Comparison of ENCODE assay signal across 8 cellular contexts in genomic region chr11:9461760-9462134, GRCh38. TPM values are rescaled to one million over a fixed set of nuclear protein-coding genes. Genes with fewer than 3 reads are reported as not detected.
A peak's percentile ranks its signal among the peaks of the same experiment; 100 is the strongest.
DNase-seq lines count a peak whose midpoint lies in the region; ATAC-seq and TF ChIP-seq lines count a peak whose summit lies in the region.

No MANE protein-coding gene starts in this region.

- H3K27me3 Mint-ChIP-seq in WTC11 (ENCODE audit: low read depth) = no peaks in the 10 kb centered on the region

- H3K4me1 Mint-ChIP-seq in WTC11 = peaks cover 18% of the 10 kb centered on the region

- peak overlapping the region; percentile 98 for H3K4me3 Mint-ChIP-seq in WTC11

- ATAC-seq in WTC11 (no peak), HG03571 (IDR thresholded peaks at IDR 0.05; ENCODE audit: unreplicated experiment) (no peak)

- POLR2A ChIA-PET in WTC11 (lab: Charles Lee) = interaction anchor here (0.5 to 2.6 kb wide), 5 partner anchors 10 to 197 kb away, joined by 3 to 22 read pairs (median 8); partner anchors contain the start of genes DENND5A and IPO7

- peaks cover 8% of the 10 kb centered on the region for H3K4me1 ChIP-seq in rectal smooth muscle tissue (ENCODE audit: control insufficient read depth, insufficient read depth, low read length)

- H3K4me3 ChIP-seq in AG10803 (ENCODE audit: low read length) (peak overlapping the region; percentile 69), rectal smooth muscle tissue (ENCODE audit: low read length) (peak overlapping the region; percentile 84)

- no peaks in the 10 kb centered on the region for H3K36me3 ChIP-seq in rectal smooth muscle tissue (ENCODE audit: control insufficient read depth, insufficient read depth, low read length)

- peak overlapping the region; percentile 97 for H3K27ac ChIP-seq in rectal smooth muscle tissue (ENCODE audit: low read depth, low read length)

- DNase-seq in AG10803 (ENCODE audit: low read depth) (peak; percentile 25), HCEC 1CT (peak; percentile 7), WTC11 (ENCODE audit: low spot score) (no peak), germinal center (ENCODE audit: low spot score) (peak; percentile 28)
- DNase-seq in stimulated activated CD4-positive, alpha-beta T cell treated with anti-CD3 and anti-CD28 coated beads, Interleukin-12 subunit alpha, Interleukin-12 subunit beta, amount 100 ng/mL, for 4 hours = no peak
- no peak for DNase-seq in activated CD4-positive, alpha-beta T cell treated with anti-CD3 and anti-CD28 coated beads, Interleukin-2, amount 50 U/mL, for 4 hours

- TF ChIP-seq CTCF in AG10803 (conservative IDR thresholded peaks at IDR 0.05; ENCODE audit: low read length) (no peak), WTC11 (IDR thresholded peaks at IDR 0.05) (no peak)

- no peaks in the 10 kb centered on the region for H3K27me3 ChIP-seq in rectal smooth muscle tissue (ENCODE audit: control insufficient read depth, insufficient read depth, low read length)

- CTCF ChIA-PET in WTC11 (lab: Charles Lee) = interaction anchor here (0.9 to 1.8 kb wide), 2 partner anchors 45 to 73 kb away, joined by 4 to 22 read pairs; no protein-coding TSS in a partner anchor

- H3K9me3 Mint-ChIP-seq in WTC11 = no peaks in the 10 kb centered on the region

- peak overlapping the region; percentile 93 for H3K27ac Mint-ChIP-seq in WTC11

- H3K9ac ChIP-seq in rectal smooth muscle tissue (ENCODE audit: low read length) = peak overlapping the region; percentile 90

- peaks cover 5% of the 10 kb centered on the region; the same call in 1 of the 2 replicates for H3K36me3 Mint-ChIP-seq in WTC11

TF ChIP-seq in WTC11, 78 proteins besides CTCF, POLR2A, EP300 and RAD21:
- no peak for TF ChIP-seq TCF7 (CRISPR knock-in tag; IDR thresholded peaks at IDR 0.05; ENCODE audit: low read depth)

RNA-seq across cellular contexts. Expression of gene ZNF143, which starts 0.9 kb away (rescaled TPM):
- total RNA-seq in WTC11 (2021) = 34.0 to 35.8 TPM (median 34.0 TPM) in 3 replicates

Comparison
In these comparisons a context has a peak if more than half of its experiments do, and no peak if none do; other contexts are left out.
1. DNase-seq: peak in AG10803 (single experiment), HCEC 1CT (single experiment) and germinal center (single experiment); none in WTC11 (single experiment), stimulated activated CD4-positive, alpha-beta T cell treated with anti-CD3 and anti-CD28 coated beads, Interleukin-12 subunit alpha, Interleukin-12 subunit beta, amount 100 ng/mL, for 4 hours (single experiment) and activated CD4-positive, alpha-beta T cell treated with anti-CD3 and anti-CD28 coated beads, Interleukin-2, amount 50 U/mL, for 4 hours (0 of 2).